22 cellular contexts compared by ENCODE assay signal in genomic region chr5:61298066-61298465, GRCh38. TPM values are rescaled to one million over a fixed set of nuclear protein-coding genes. Genes with fewer than 3 reads are reported as not detected.
A peak's percentile ranks its signal among the peaks of the same experiment; 100 is the strongest.
DNase-seq lines count a peak whose midpoint lies in the region; ATAC-seq, FAIRE-seq and TF ChIP-seq lines count a peak whose summit lies in the region.
"Had no signal": no experiment of that assay in that cellular context is flagged by ENCODE, and none has a peak within 500 bp of the region (broad histone marks: within the 10 kb centered on the region; RNA-seq: fewer than 3 reads in every experiment).

No MANE protein-coding gene starts in this region.

- H3K27me3 ChIP-seq in astrocyte (ENCODE audit: insufficient read depth, low read length), result no peaks in the 10 kb centered on the region
- H3K27me3 ChIP-seq in esophagus squamous epithelium, result no peaks in the 10 kb centered on the region
- no peaks in the 10 kb centered on the region for H3K27me3 ChIP-seq in stomach
- no peaks in the 10 kb centered on the region for H3K27me3 ChIP-seq in trophoblast cell (ENCODE audit: insufficient read depth, low read length)

- ATAC-seq in stimulated activated effector memory CD8-positive, alpha-beta T cell treated with anti-CD3 and anti-CD28 coated beads, Interleukin-12 subunit alpha, Interleukin-12 subunit beta, amount 100 ng/mL, for 72 hours, result no peak

- peaks cover 2% of the 10 kb centered on the region for H3K36me3 Mint-ChIP-seq in astrocyte (ENCODE audit: low read depth, unreplicated experiment)
- no peaks in the 10 kb centered on the region for H3K36me3 Mint-ChIP-seq in stimulated activated effector memory CD8-positive, alpha-beta T cell treated with anti-CD3 and anti-CD28 coated beads, Interleukin-12 subunit alpha, Interleukin-12 subunit beta, amount 100 ng/mL, for 72 hours
- H3K36me3 Mint-ChIP-seq: CD4-positive, CD25-positive, alpha-beta regulatory T cell had no signal

- H3K79me2 ChIP-seq in astrocyte (ENCODE audit: insufficient read depth, low read length) (no peaks in the 10 kb centered on the region), trophoblast cell (ENCODE audit: control insufficient read depth, insufficient read depth, low read length, poor library complexity) (no peaks in the 10 kb centered on the region)

- DNase-seq in NCI-H146 (lab: John Stamatoyannopoulos, UW), result peak; percentile 16
- no peak for DNase-seq in NCI-H146 treated with DMSO at 0.1 percent for 48 hours (lab: John Stamatoyannopoulos, UW; ENCODE audit: unreplicated experiment)
- no peak for DNase-seq in astrocyte (ENCODE audit: low read depth)
- DNase-seq in esophagus squamous epithelium (lab: John Stamatoyannopoulos, UW), result no peak
- DNase-seq in stomach, result no peak
- DNase-seq in trophoblast cell, result no peak
- DNase-seq in stimulated activated effector memory CD8-positive, alpha-beta T cell treated with anti-CD3 and anti-CD28 coated beads, Interleukin-12 subunit alpha, Interleukin-12 subunit beta, amount 100 ng/mL, for 72 hours (ENCODE audit: low spot score in 2 of 2), result no peak
- DNase-seq in mesenteric fat pad (ENCODE audit: low spot score), result no peak
- DNase-seq: ACHN; CD4-positive, CD25-positive, alpha-beta regulatory T cell; Karpas-422; MV-4-11; NCI-H1105; NCI-H1694; NCI-H2029 treated with DMSO at 0.1 percent for 48 hours; NCI-H446 treated with DMSO at 0.1 percent for 48 hours; NCI-H526 had no signal

- H4K12ac ChIP-seq in trophoblast cell (ENCODE audit: low read depth, low read length), result no peak overlapping the region

- no peak for FAIRE-seq in astrocyte (lab: Jason Lieb, UNC)
- FAIRE-seq: D721Med, GM19239, H1 had no signal

- H3K27ac ChIP-seq in astrocyte (ENCODE audit: low read depth, low read length) (peak overlapping the region; percentile 4), esophagus squamous epithelium (peak overlapping the region in 3 of 4 donors; percentile 72 to 87 (median 87)), stomach (peak overlapping the region; percentile 71 to 86 (median 73)), trophoblast cell (ENCODE audit: low read depth, low read length) (no peak overlapping the region)
- H3K27ac ChIP-seq: 22Rv1, HL-60 had no signal

- H3K36me3 ChIP-seq in astrocyte (ENCODE audit: insufficient read depth, low read length) (no peaks in the 10 kb centered on the region), esophagus squamous epithelium (no peaks in the 10 kb centered on the region), stomach (no peaks in the 10 kb centered on the region), trophoblast cell (ENCODE audit: control insufficient read depth in 1 of 2, insufficient read depth in 2 of 2, low read length in 2 of 2) (no peaks in the 10 kb centered on the region)

- no peak overlapping the region for H2BK12ac ChIP-seq in trophoblast cell (ENCODE audit: low read length)

- intact Hi-C loops in esophagus squamous epithelium (cut with DNase I) (no loop called here), stomach (cut with DNase I; ENCODE audit: low total_unique reads) (no loop called here)

- no peak overlapping the region for H2BK120ac ChIP-seq in trophoblast cell (ENCODE audit: insufficient read depth, low read length, poor library complexity)

- no peak overlapping the region for H2BK5ac ChIP-seq in trophoblast cell (ENCODE audit: low read depth, low read length, poor library complexity)

- no peaks in the 10 kb centered on the region for H3K27me3 Mint-ChIP-seq in astrocyte (ENCODE audit: low read depth, unreplicated experiment)
- H3K27me3 Mint-ChIP-seq: CD4-positive, CD25-positive, alpha-beta regulatory T cell had no signal

- H3K18ac ChIP-seq in trophoblast cell (ENCODE audit: low read length), result no peak overlapping the region

- TF ChIP-seq CTCF in astrocyte (IDR thresholded peaks at IDR 0.05; ENCODE audit: insufficient read depth, low read depth, low read length) (no peak), esophagus squamous epithelium (IDR thresholded peaks at IDR 0.05) (no peak), stomach (IDR thresholded peaks at IDR 0.05) (no peak)

- H4K8ac ChIP-seq in trophoblast cell (ENCODE audit: low read depth, low read length), result no peak overlapping the region

- H2AFZ ChIP-seq in astrocyte (ENCODE audit: low read depth, low read length) (no peak overlapping the region), trophoblast cell (ENCODE audit: insufficient read depth, low read length, poor library complexity) (no peak overlapping the region)

- no peak overlapping the region for H3K14ac ChIP-seq in trophoblast cell (ENCODE audit: low read length)

- peaks cover 4% of the 10 kb centered on the region for H3K9me3 Mint-ChIP-seq in astrocyte (ENCODE audit: unreplicated experiment)
- H3K9me3 Mint-ChIP-seq in stimulated activated effector memory CD8-positive, alpha-beta T cell treated with anti-CD3 and anti-CD28 coated beads, Interleukin-12 subunit alpha, Interleukin-12 subunit beta, amount 100 ng/mL, for 72 hours, result no peaks in the 10 kb centered on the region
- H3K9me3 Mint-ChIP-seq: CD4-positive, CD25-positive, alpha-beta regulatory T cell had no signal

- no peak overlapping the region for H4K91ac ChIP-seq in trophoblast cell (ENCODE audit: low read depth, low read length)

- no peak overlapping the region for H3K23ac ChIP-seq in trophoblast cell (ENCODE audit: low read length)

- no peak for TF ChIP-seq POLR2A in esophagus squamous epithelium (IDR thresholded peaks at IDR 0.05)
- no peak for TF ChIP-seq POLR2A in stomach (IDR thresholded peaks at IDR 0.05)

- no peak overlapping the region for H3K4ac ChIP-seq in trophoblast cell (ENCODE audit: low read depth, low read length)

- H3K4me3 ChIP-seq in astrocyte (ENCODE audit: insufficient read depth, low read depth, low read length) (no peak overlapping the region), esophagus squamous epithelium (no peak overlapping the region), stomach (no peak overlapping the region), trophoblast cell (ENCODE audit: low read depth, low read length) (no peak overlapping the region)

- 41 to 54% methylated on average over 3 of the region's 3 CpGs for WGBS in esophagus squamous epithelium, 2 donors
- 29 to 55% (median 34%) methylated on average over 3 of the region's 3 CpGs for WGBS in stomach, 5 donors
- WGBS in trophoblast cell (ENCODE audit: extremely low coverage, insufficient coverage, insufficient read length), result no CpG with 5 or more reads among the region's 3 CpGs

- H3K79me1 ChIP-seq in trophoblast cell (ENCODE audit: low read length), result peaks cover 3% of the 10 kb centered on the region

- peaks cover 36% of the 10 kb centered on the region for H3K4me1 Mint-ChIP-seq in astrocyte (ENCODE audit: low read depth, unreplicated experiment)
- H3K4me1 Mint-ChIP-seq in stimulated activated effector memory CD8-positive, alpha-beta T cell treated with anti-CD3 and anti-CD28 coated beads, Interleukin-12 subunit alpha, Interleukin-12 subunit beta, amount 100 ng/mL, for 72 hours, result no peaks in the 10 kb centered on the region

- no peaks in the 10 kb centered on the region for H3K9me3 ChIP-seq in astrocyte (ENCODE audit: insufficient read depth, low read depth, low read length)
- no peaks in the 10 kb centered on the region for H3K9me3 ChIP-seq in esophagus squamous epithelium
- no peaks in the 10 kb centered on the region for H3K9me3 ChIP-seq in stomach
- peaks cover 2% of the 10 kb centered on the region for H3K9me3 ChIP-seq in trophoblast cell (ENCODE audit: insufficient read depth, low read depth, low read length)

- H3K4me1 ChIP-seq in astrocyte (ENCODE audit: insufficient read depth, low read length) (peaks cover 38% of the 10 kb centered on the region), esophagus squamous epithelium (peaks cover 15 to 73% (median 33%) of the 10 kb centered on the region in 3 donors), stomach (peaks cover 14 to 70% (median 48%) of the 10 kb centered on the region in 4 donors), trophoblast cell (ENCODE audit: control insufficient read depth in 1 of 2, insufficient read depth in 2 of 2, low read length in 2 of 2) (peaks cover 13 to 18% of the 10 kb centered on the region in 2 experiments)

- H3K4me2 ChIP-seq in astrocyte (ENCODE audit: low read length), result peak overlapping the region; percentile 70
- H3K4me2 ChIP-seq in trophoblast cell (ENCODE audit: low read length), result no peak overlapping the region

- peak overlapping the region; percentile 3 for H3K27ac Mint-ChIP-seq in astrocyte (ENCODE audit: unreplicated experiment)
- no peak overlapping the region for H3K27ac Mint-ChIP-seq in stimulated activated effector memory CD8-positive, alpha-beta T cell treated with anti-CD3 and anti-CD28 coated beads, Interleukin-12 subunit alpha, Interleukin-12 subunit beta, amount 100 ng/mL, for 72 hours

- H2AK5ac ChIP-seq in trophoblast cell (ENCODE audit: low read length), result no peak overlapping the region

- H3K9ac ChIP-seq in astrocyte (ENCODE audit: low read length) (no peak overlapping the region), trophoblast cell (ENCODE audit: low read length) (no peak overlapping the region)

- H4K20me1 ChIP-seq in astrocyte (ENCODE audit: insufficient read depth, low read length), result no peaks in the 10 kb centered on the region

- TF ChIP-seq EP300 in stomach (IDR thresholded peaks at IDR 0.05), result no peak

- H3K4me3 Mint-ChIP-seq in astrocyte (ENCODE audit: unreplicated experiment), result no peak overlapping the region
- H3K4me3 Mint-ChIP-seq in stimulated activated effector memory CD8-positive, alpha-beta T cell treated with anti-CD3 and anti-CD28 coated beads, Interleukin-12 subunit alpha, Interleukin-12 subunit beta, amount 100 ng/mL, for 72 hours, result no peak overlapping the region
- H3K4me3 Mint-ChIP-seq: CD4-positive, CD25-positive, alpha-beta regulatory T cell had no signal

RNA-seq across cellular contexts. Expression of gene ZSWIM6, which starts 34.0 kb away (rescaled TPM):
- total RNA-seq in astrocyte (33.8 and 40.1 TPM in 2 replicates), esophagus squamous epithelium (10 to 100 TPM in 2 of 4 donors, 1 to 10 TPM in 2; 6.4 to 12.4 (median 8.8) TPM), stomach (10 to 100 TPM; 14.5 to 39.3 (median 24.8) TPM), mesenteric fat pad (12.5 TPM)
- 1 to 10 TPM; 2.9 to 4.6 (median 4.3) TPM for polyA plus RNA-seq in stomach
- 9.7 and 9.8 TPM in 2 replicates for polyA plus RNA-seq in trophoblast cell (2013)
